1 cellular context compared by ENCODE assay signal in genomic region chr7:129021656-129022055, GRCh38.
TF ChIP-seq lines count a peak whose summit lies in the region.

No MANE protein-coding gene starts in this region.

TF ChIP-seq in GM12878, 131 proteins besides CTCF, POLR2A, EP300 and RAD21:
- no peak for TF ChIP-seq RB1 (IDR thresholded peaks at IDR 0.05; ENCODE audit: borderline replicate concordance)
- TF ChIP-seq ESRRA (IDR thresholded peaks at IDR 0.05; ENCODE audit: low read length): no peak
- TF ChIP-seq SREBF1 (IDR thresholded peaks at IDR 0.05; ENCODE audit: low read length): no peak
- no peak for TF ChIP-seq CEBPZ (IDR thresholded peaks at IDR 0.05; ENCODE audit: low read depth, low read length)
- no peak for TF ChIP-seq USF1 (IDR thresholded peaks at IDR 0.05; ENCODE audit: borderline replicate concordance, extremely low read length, insufficient read depth, low read depth, low read length)
- TF ChIP-seq NR2C1 (IDR thresholded peaks at IDR 0.05): no peak
- TF ChIP-seq HDAC2 (IDR thresholded peaks at IDR 0.05): no peak
- TF ChIP-seq SMARCA5 (IDR thresholded peaks at IDR 0.05): no peak
- TF ChIP-seq PML (IDR thresholded peaks at IDR 0.05; ENCODE audit: low read length): no peak
